Comparison of ENCODE assay signal across 15 cellular contexts in genomic region chr11:116240661-116241060, GRCh38.
DNase-seq lines count a peak whose midpoint lies in the region; ATAC-seq lines count a peak whose summit lies in the region.
"Had no signal": no experiment of that assay in that cellular context is flagged by ENCODE, and none has a peak within 500 bp of the region (broad histone marks: within the 10 kb centered on the region; RNA-seq: fewer than 3 reads in every experiment).

No MANE protein-coding gene starts in this region.

- ATAC-seq in left ventricle myocardium superior (peak; percentile 41), Right ventricle myocardium inferior (no peak), GM18498 (IDR thresholded peaks at IDR 0.05; ENCODE audit: unreplicated experiment) (no peak)
- ATAC-seq: Panc1 had no signal

- no peak for DNase-seq in left ventricle myocardium superior
- DNase-seq in Right ventricle myocardium inferior (ENCODE audit: missing footprints) = no peak
- peak; percentile 28 for DNase-seq in NCI-H69 (lab: John Stamatoyannopoulos, UW)
- DNase-seq in glomerular visceral epithelial cell (ENCODE audit: extremely low spot score) = peak; percentile 6
- no peak for DNase-seq in G401 (ENCODE audit: low spot score)
- DNase-seq in posterior cingulate gyrus = no peak
- DNase-seq: CD4-positive, CD25-positive, alpha-beta regulatory T cell; DND-41; H7; NCI-H1436; SIG-M5 had no signal

- H3K27me3 ChIP-seq in subcutaneous abdominal adipose tissue (ENCODE audit: control insufficient read depth in 5 of 5, insufficient read depth in 4 of 5, low read length in 5 of 5) = no peaks in the 10 kb centered on the region

- no peaks in the 10 kb centered on the region for H3K9me3 ChIP-seq in subcutaneous abdominal adipose tissue (ENCODE audit: control insufficient read depth in 5 of 5, low read length in 5 of 5)

- no peak overlapping the region for H3K9ac ChIP-seq in subcutaneous abdominal adipose tissue (ENCODE audit: low read length in 5 of 5)
- H3K9ac ChIP-seq: KMS-11 had no signal

- no peak overlapping the region for H3K4me3 ChIP-seq in subcutaneous abdominal adipose tissue (ENCODE audit: low read depth in 1 of 5, low read length in 5 of 5)

- intact Hi-C loops in left ventricle myocardium superior (cut with micrococcal nuclease) (no loop called here), Right ventricle myocardium inferior (cut with DNase I) (no loop called here), posterior cingulate gyrus (cut with DNase I) (no loop called here)

- H3K36me3 ChIP-seq in subcutaneous abdominal adipose tissue (ENCODE audit: control insufficient read depth in 5 of 5, insufficient read depth in 5 of 5, low read length in 5 of 5) = no peaks in the 10 kb centered on the region

- H3K27ac ChIP-seq in subcutaneous abdominal adipose tissue (ENCODE audit: low read depth, low read length) = peak overlapping the region; percentile 35
- H3K27ac ChIP-seq: KMS-11 had no signal

- in situ Hi-C loops in G401 (cut with HindIII; ENCODE audit: low sequenced_read_pairs) = no loop called here

- peaks cover 0 to 30% (median 14%) of the 10 kb centered on the region in 5 donors for H3K4me1 ChIP-seq in subcutaneous abdominal adipose tissue (ENCODE audit: control insufficient read depth in 5 of 5, insufficient read depth in 5 of 5, low read length in 5 of 5)

Comparison
In these comparisons a context has a peak if more than half of its experiments do, and no peak if none do; other contexts are left out.
1. DNase-seq: peak in NCI-H69 (single experiment) and glomerular visceral epithelial cell (single experiment); none in left ventricle myocardium superior (single experiment), Right ventricle myocardium inferior (single experiment), G401 (single experiment) and posterior cingulate gyrus (0 of 10).